ENCODE assay signal across 29 cellular contexts in the genomic region with DNA sequence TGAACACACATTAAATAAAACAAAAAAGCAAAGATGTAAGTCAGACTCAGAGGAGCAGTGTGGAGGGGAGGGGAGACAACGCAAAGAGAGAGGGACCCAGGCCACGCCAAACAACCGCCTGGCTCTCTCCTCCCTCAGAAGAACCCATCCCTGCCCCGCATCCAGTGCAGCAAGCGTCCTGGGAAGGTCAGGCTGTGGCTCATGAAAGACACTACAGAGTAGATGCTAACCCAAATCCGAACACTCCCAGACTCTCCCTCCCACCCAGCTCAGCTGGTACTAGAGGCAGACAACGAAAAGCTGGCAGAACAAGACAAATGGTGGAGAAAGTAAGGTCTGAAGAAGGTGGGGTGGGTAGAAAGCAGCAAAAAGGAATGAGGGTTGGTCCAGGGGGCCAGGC. TPM values are rescaled to one million over a fixed set of nuclear protein-coding genes. Genes with fewer than 3 reads are reported as not detected.
"Had no signal": no experiment of that assay in that cellular context is flagged by ENCODE, and none has a peak within 500 bp of the region (broad histone marks: within the 10 kb centered on the region; RNA-seq: fewer than 3 reads in every experiment).

No MANE protein-coding gene starts in this region.

- H3K27ac ChIP-seq: body of pancreas, Peyer's patch, RWPE1 had no signal

- DNase-seq: activated B cell treated with CpG ODN at 0.5 μM for 24 hours; activated CD4-positive, alpha-beta T cell treated with anti-CD3 and anti-CD28 coated beads for 1 hour; activated CD4-positive, alpha-beta T cell treated with anti-CD3 and anti-CD28 coated beads, Interleukin-2, amount 10 ng/mL, durations not matched to agents 24 days and 14 days; activated CD4-positive, alpha-beta T cell treated with anti-CD3 and anti-CD28 coated beads, Interleukin-2, amount 50 U/mL, for 48 hours; activated CD8-positive, alpha-beta memory T cell treated with anti-CD3 and anti-CD28 coated beads, Interleukin-2, amount 10 ng/mL, durations not matched to agents 7 days and 5 days; activated effector memory CD4-positive, alpha-beta T cell treated with Interleukin-2 at 50 U/mL for 16 hours; activated naive CD4-positive, alpha-beta T cell; activated T-cell treated with anti-CD3 and anti-CD28 coated beads, Interleukin-2, amount 50 U/mL, for 24 hours; body of pancreas; Karpas-422; MM.1S; NCI-H1105; NCI-H1436; NCI-H1694 treated with DMSO at 0.1 percent for 48 hours; NCI-H2029 treated with DMSO at 0.1 percent for 48 hours; NCI-H345; NCI-H510A; NCI-H526 treated with DMSO at 0.1 percent for 48 hours; NCI-H82; OCI-M1; SHP77; T-helper 17 cell; T-helper 9 cell had no signal

- H3K36me3 ChIP-seq: Peyer's patch had no signal

- FAIRE-seq: K562, TTC549 had no signal

- H3K9me3 ChIP-seq: body of pancreas, Peyer's patch had no signal

- H3K27me3 ChIP-seq: body of pancreas, Peyer's patch had no signal

- H3K4me3 ChIP-seq: body of pancreas, K562, Peyer's patch had no signal

RNA-seq across cellular contexts. Expression of a gene that starts 39.0 kb away (rescaled TPM):
- total RNA-seq: activated CD4-positive, alpha-beta T cell treated with anti-CD3 and anti-CD28 coated beads, Interleukin-2, amount 10 ng/mL, durations not matched to agents 24 days and 14 days; activated T-helper 1 cell treated with anti-CD3 and anti-CD28 coated beads, Interleukin-12 subunit alpha, Interleukin-12 subunit beta, Interleukin-2, Interleukin-4 antibody, amounts not matched to agents 30 ng/mL and 10 ng/mL and 1 ng/mL, durations not matched to agents 14 hours and 24 hours and 36 hours; SK-MEL-5 had no signal
